Comparison of ENCODE assay signal across 24 cellular contexts in the genomic region with DNA sequence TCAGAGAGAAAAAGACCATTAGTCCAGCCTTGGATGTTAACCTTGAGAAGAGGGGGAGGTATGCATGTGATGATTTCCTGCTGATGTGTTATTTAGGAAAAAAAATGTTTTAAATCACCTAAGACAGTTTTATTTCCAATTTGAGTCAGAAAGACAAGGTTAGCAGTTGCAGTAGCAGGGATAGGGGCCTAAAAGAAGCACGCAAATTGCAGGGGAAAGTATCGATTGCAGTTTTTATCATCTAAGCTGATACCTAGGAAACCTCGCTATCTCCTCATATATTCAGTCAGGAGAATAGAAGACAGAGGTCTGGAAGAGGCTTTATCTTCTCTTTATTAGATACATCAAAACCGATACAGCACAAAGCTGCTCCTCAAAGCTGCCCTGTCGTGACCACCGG.
DNase-seq lines count a peak whose midpoint lies in the region; ATAC-seq lines count a peak whose summit lies in the region.
"Had no signal": no experiment of that assay in that cellular context is flagged by ENCODE, and none has a peak within 500 bp of the region (broad histone marks: within the 10 kb centered on the region; RNA-seq: fewer than 3 reads in every experiment).

No MANE protein-coding gene starts in this region.

- CTCF ChIA-PET in activated CD4-positive, alpha-beta T cell treated with anti-CD3 and anti-CD28 coated beads for 36 hours (lab: Charles Lee), result interaction anchor here (0.6 to 1.5 kb wide), 5 partner anchors 10 to 293 kb away, joined by 3 to 6 read pairs (median 3); no protein-coding TSS in a partner anchor

- H3K4me3 Mint-ChIP-seq in activated CD4-positive, alpha-beta T cell treated with anti-CD3 and anti-CD28 coated beads for 36 hours, result peak overlapping the region; percentile 57
- peak overlapping the region; percentile 12 for H3K4me3 Mint-ChIP-seq in activated naive CD8-positive, alpha-beta T cell
- no peak overlapping the region for H3K4me3 Mint-ChIP-seq in activated naive CD8-positive, alpha-beta T cell treated with anti-CD3 and anti-CD28 coated beads for 36 hours
- H3K4me3 Mint-ChIP-seq: GM23338; natural killer cell treated with Interleukin-12 subunit alpha and Interleukin-12 subunit beta and Interleukin-15 and Interleukin-18, amount 100 ng/mL, for 72 hours had no signal

- no peaks in the 10 kb centered on the region for H3K27me3 Mint-ChIP-seq in activated CD4-positive, alpha-beta T cell treated with anti-CD3 and anti-CD28 coated beads for 36 hours
- H3K27me3 Mint-ChIP-seq in activated naive CD8-positive, alpha-beta T cell, result no peaks in the 10 kb centered on the region
- H3K27me3 Mint-ChIP-seq in activated naive CD8-positive, alpha-beta T cell treated with anti-CD3 and anti-CD28 coated beads for 36 hours, result no peaks in the 10 kb centered on the region
- H3K27me3 Mint-ChIP-seq: natural killer cell treated with Interleukin-12 subunit alpha and Interleukin-12 subunit beta and Interleukin-15 and Interleukin-18, amount 100 ng/mL, for 72 hours had no signal

- H3K27ac Mint-ChIP-seq in activated CD4-positive, alpha-beta T cell treated with anti-CD3 and anti-CD28 coated beads for 36 hours, result peak overlapping the region; percentile 86
- H3K27ac Mint-ChIP-seq in activated naive CD8-positive, alpha-beta T cell, result peak overlapping the region; percentile 62
- no peak overlapping the region for H3K27ac Mint-ChIP-seq in activated naive CD8-positive, alpha-beta T cell treated with anti-CD3 and anti-CD28 coated beads for 36 hours
- H3K27ac Mint-ChIP-seq in activated naive CD4-positive, alpha-beta T cell treated with anti-CD3 and anti-CD28 coated beads, Interleukin-2, amount 50 U/mL, for 72 hours, result peak overlapping the region; percentile 90 to 98
- H3K27ac Mint-ChIP-seq: GM23338 had no signal

- intact Hi-C loops in activated CD4-positive, alpha-beta T cell treated with anti-CD3 and anti-CD28 coated beads for 36 hours (cut with DNase I, micrococcal nuclease), result loop anchor here (1.0 to 2.0 kb wide), 2 partner anchors 9 to 150 kb away; no protein-coding TSS in a partner anchor

- peaks cover 81% of the 10 kb centered on the region for H3K4me1 Mint-ChIP-seq in activated CD4-positive, alpha-beta T cell treated with anti-CD3 and anti-CD28 coated beads for 36 hours
- peaks cover 51% of the 10 kb centered on the region for H3K4me1 Mint-ChIP-seq in activated naive CD8-positive, alpha-beta T cell (ENCODE audit: low read depth)
- peaks cover 24% of the 10 kb centered on the region for H3K4me1 Mint-ChIP-seq in activated naive CD8-positive, alpha-beta T cell treated with anti-CD3 and anti-CD28 coated beads for 36 hours
- H3K4me1 Mint-ChIP-seq: GM23338 had no signal

- no peak for DNase-seq in activated CD4-positive, alpha-beta T cell treated with anti-CD3 and anti-CD28 coated beads for 36 hours
- no peak for DNase-seq in activated CD4-positive, alpha-beta T cell treated with anti-CD3 and anti-CD28 coated beads, Interleukin-2, amount 50 U/mL, for 4 hours
- no peak for DNase-seq in activated naive CD8-positive, alpha-beta T cell treated with anti-CD3 and anti-CD28 coated beads for 36 hours
- DNase-seq in activated naive CD4-positive, alpha-beta T cell treated with anti-CD3 and anti-CD28 coated beads, Interleukin-2, amount 50 U/mL, for 72 hours (ENCODE audit: low spot score in 2 of 2), result no peak
- DNase-seq in LoVo (ENCODE audit: low spot score) (no peak), DMS114 treated with DMSO at 0.1 percent for 48 hours (lab: John Stamatoyannopoulos, UW; ENCODE audit: unreplicated experiment) (no peak)
- DNase-seq: 8988T; activated CD4-positive, alpha-beta T cell treated with anti-CD3 and anti-CD28 coated beads for 1 hour; activated gamma-delta T cell treated with Interleukin-2 at 50 U/mL for 16 hours; anterior cingulate cortex; hypothalamus; IMR-90; left cardiac atrium; mucosa of descending colon; NCI-H2107; NCI-H345; PC-9; stimulated activated CD4-positive, alpha-beta T cell treated with anti-CD3 and anti-CD28 coated beads, Interleukin-4, amount 100 ng/mL, for 24 hours; substantia nigra; trophoblast cell had no signal

- ATAC-seq in activated CD4-positive, alpha-beta T cell treated with anti-CD3 and anti-CD28 coated beads for 36 hours, result peak; percentile 67
- ATAC-seq in activated naive CD4-positive, alpha-beta T cell treated with anti-CD3 and anti-CD28 coated beads, Interleukin-2, amount 50 U/mL, for 72 hours, result peak; percentile 59 to 77
- ATAC-seq in HG03196 (IDR thresholded peaks at IDR 0.05; ENCODE audit: unreplicated experiment), result no peak
- ATAC-seq: GM23338; left cardiac atrium; natural killer cell treated with Interleukin-12 subunit alpha and Interleukin-12 subunit beta and Interleukin-15 and Interleukin-18, amount 100 ng/mL, for 72 hours had no signal

- peaks cover 2% of the 10 kb centered on the region for H3K9me3 Mint-ChIP-seq in activated CD4-positive, alpha-beta T cell treated with anti-CD3 and anti-CD28 coated beads for 36 hours (ENCODE audit: low read depth)
- H3K9me3 Mint-ChIP-seq in activated naive CD8-positive, alpha-beta T cell (ENCODE audit: low read depth), result no peaks in the 10 kb centered on the region
- no peaks in the 10 kb centered on the region for H3K9me3 Mint-ChIP-seq in activated naive CD8-positive, alpha-beta T cell treated with anti-CD3 and anti-CD28 coated beads for 36 hours
- peaks cover 0 to 4% of the 10 kb centered on the region in 2 donors for H3K9me3 Mint-ChIP-seq in activated naive CD4-positive, alpha-beta T cell treated with anti-CD3 and anti-CD28 coated beads, Interleukin-2, amount 50 U/mL, for 72 hours
- H3K9me3 Mint-ChIP-seq: GM23338; natural killer cell treated with Interleukin-12 subunit alpha and Interleukin-12 subunit beta and Interleukin-15 and Interleukin-18, amount 100 ng/mL, for 72 hours had no signal

- POLR2A ChIA-PET in activated CD4-positive, alpha-beta T cell treated with anti-CD3 and anti-CD28 coated beads for 36 hours (lab: Charles Lee), result interaction anchor here (0.9 to 1.7 kb wide), 4 partner anchors 10 to 178 kb away, joined by 3 to 8 read pairs (median 4); no protein-coding TSS in a partner anchor

- peaks cover 9% of the 10 kb centered on the region for H3K36me3 Mint-ChIP-seq in activated CD4-positive, alpha-beta T cell treated with anti-CD3 and anti-CD28 coated beads for 36 hours (ENCODE audit: low read depth)
- H3K36me3 Mint-ChIP-seq in activated naive CD8-positive, alpha-beta T cell, result peaks cover 3% of the 10 kb centered on the region
- no peaks in the 10 kb centered on the region for H3K36me3 Mint-ChIP-seq in activated naive CD8-positive, alpha-beta T cell treated with anti-CD3 and anti-CD28 coated beads for 36 hours
- peaks cover 0 to 8% of the 10 kb centered on the region in 2 donors for H3K36me3 Mint-ChIP-seq in activated naive CD4-positive, alpha-beta T cell treated with anti-CD3 and anti-CD28 coated beads, Interleukin-2, amount 50 U/mL, for 72 hours
- H3K36me3 Mint-ChIP-seq: natural killer cell treated with Interleukin-12 subunit alpha and Interleukin-12 subunit beta and Interleukin-15 and Interleukin-18, amount 100 ng/mL, for 72 hours had no signal
